Comparison of ENCODE assay signal across 21 cellular contexts in the genomic region with DNA sequence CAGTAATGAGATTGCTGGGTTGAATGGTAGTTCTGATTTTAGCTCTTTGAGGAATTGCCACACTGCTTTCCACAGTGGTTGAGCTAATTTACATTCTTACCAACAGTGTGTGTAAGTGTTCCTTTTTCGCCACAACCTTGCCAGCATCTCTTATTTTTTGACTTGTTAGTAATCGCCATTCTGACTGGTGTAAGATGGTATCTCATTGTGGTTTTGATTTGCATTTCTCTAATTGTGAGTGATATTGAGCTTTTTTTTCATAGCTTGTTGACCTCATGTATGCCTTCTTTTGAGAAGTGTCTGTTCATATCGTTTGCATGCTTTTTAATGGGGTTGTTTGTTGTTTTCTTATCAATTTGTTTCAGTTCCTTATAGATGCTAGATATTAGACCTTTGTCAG.
"Had no signal": no experiment of that assay in that cellular context is flagged by ENCODE, and none has a peak within 500 bp of the region (broad histone marks: within the 10 kb centered on the region; RNA-seq: fewer than 3 reads in every experiment).

No MANE protein-coding gene starts in this region.

- H3K4me1 ChIP-seq: lower lobe of right lung, right lobe of liver, testis, vagina had no signal

- H3K9me3 ChIP-seq: ascending aorta, lower lobe of right lung, right lobe of liver, testis, vagina had no signal

- ATAC-seq: activated naive CD4-positive, alpha-beta T cell treated with anti-CD3 and anti-CD28 coated beads, Interleukin-2, amount 50 U/mL, for 72 hours; lower lobe of right lung; right lobe of liver had no signal

- H3K36me3 Mint-ChIP-seq: naive B cell had no signal

- H3K27me3 ChIP-seq: ascending aorta, brain microvascular endothelial cell, right lobe of liver, testis, vagina had no signal

- H3K4me1 Mint-ChIP-seq: naive B cell, neural crest cell had no signal

- H3K36me3 ChIP-seq: ascending aorta, brain microvascular endothelial cell, lower lobe of right lung, right lobe of liver, vagina had no signal

- DNase-seq: activated CD4-positive, alpha-beta T cell treated with anti-CD3 and anti-CD28 coated beads, Interleukin-2, amount 50 U/mL, for 48 hours; brain microvascular endothelial cell; caudate nucleus; effector CD4-positive, alpha-beta T cell; erythroblast; foreskin fibroblast; kidney; lower lobe of right lung; naive B cell; posterior cingulate gyrus; right lobe of liver; stimulated activated CD4-positive, alpha-beta T cell treated with anti-CD3 and anti-CD28 coated beads, Interleukin-2, amount 100 ng/mL, for 24 hours; stimulated activated naive CD4-positive, alpha-beta T cell; testis; trophoblast cell had no signal

- H3K27ac Mint-ChIP-seq: activated naive CD4-positive, alpha-beta T cell treated with anti-CD3 and anti-CD28 coated beads, Interleukin-2, amount 50 U/mL, for 72 hours; dendritic cell treated with granulocyte-macrophage colony-stimulating factor and Interleukin-4, amounts not matched to agents 40 ng/mL and 50 ng/mL, for 4 days had no signal

- H3K9me3 Mint-ChIP-seq: dendritic cell treated with granulocyte-macrophage colony-stimulating factor and Interleukin-4, amounts not matched to agents 40 ng/mL and 50 ng/mL, for 4 days had no signal

- H3K4me3 Mint-ChIP-seq: dendritic cell treated with granulocyte-macrophage colony-stimulating factor and Interleukin-4, amounts not matched to agents 40 ng/mL and 50 ng/mL, for 4 days; naive B cell; neural crest cell had no signal

- H3K27ac ChIP-seq: ascending aorta, brain microvascular endothelial cell, lower lobe of right lung, right lobe of liver, skin epidermis, testis, vagina had no signal

- H3K4me3 ChIP-seq: ascending aorta, lower lobe of right lung, right lobe of liver, skin epidermis, testis, vagina had no signal

- H3K27me3 Mint-ChIP-seq: dendritic cell treated with granulocyte-macrophage colony-stimulating factor and Interleukin-4, amounts not matched to agents 40 ng/mL and 50 ng/mL, for 4 days had no signal
